Comparison of ENCODE assay signal across 9 cellular contexts in the genomic region with DNA sequence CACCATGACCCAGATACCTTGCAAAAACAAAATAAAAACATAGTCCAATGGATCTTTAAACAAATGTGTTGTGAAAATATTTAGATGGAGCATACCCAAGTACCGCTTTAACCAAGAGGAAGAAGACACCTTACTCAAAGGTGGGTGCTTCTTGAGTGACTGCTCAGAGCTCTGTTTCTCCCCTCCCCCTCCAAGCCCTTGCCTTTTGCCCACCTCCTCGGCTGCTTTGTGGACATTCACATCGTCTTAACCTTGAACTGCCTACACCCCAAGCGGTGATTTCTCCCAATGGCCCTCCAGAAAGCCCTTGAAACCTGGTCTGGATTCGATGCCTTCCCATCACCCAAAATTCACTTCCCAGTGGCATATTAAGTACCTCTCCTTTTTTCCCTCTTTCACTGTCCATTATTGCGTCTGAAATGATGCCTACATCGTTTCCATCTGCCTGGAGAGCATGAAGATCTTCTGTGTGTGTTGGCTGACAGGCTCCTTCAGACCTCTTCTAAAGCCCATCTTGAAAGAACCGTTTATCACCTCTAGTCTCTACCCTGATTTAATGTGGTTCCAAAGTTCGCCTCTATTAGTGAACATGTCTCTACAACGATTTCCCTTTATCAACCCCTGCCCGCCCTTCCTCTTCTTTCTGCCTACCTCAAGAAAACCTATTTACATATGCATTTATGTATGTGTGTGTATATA. TPM values are rescaled to one million over a fixed set of nuclear protein-coding genes. Genes with fewer than 3 reads are reported as not detected.
DNase-seq lines count a peak whose midpoint lies in the region; ATAC-seq and TF ChIP-seq lines count a peak whose summit lies in the region.
"Had no signal": no experiment of that assay in that cellular context is flagged by ENCODE, and none has a peak within 500 bp of the region (broad histone marks: within the 10 kb centered on the region; RNA-seq: fewer than 3 reads in every experiment).

No MANE protein-coding gene starts in this region.

- ATAC-seq in activated CD8-positive, alpha-beta memory T cell treated with anti-CD3 and anti-CD28 coated beads, Interleukin-2, amount 10 ng/mL, durations not matched to agents 7 days and 5 days = peak; percentile 7
- peak; percentile 25 for ATAC-seq in activated CD8-positive, alpha-beta T cell treated with anti-CD3 and anti-CD28 coated beads, Interleukin-2, amount 10 ng/mL, durations not matched to agents 7 days and 5 days
- ATAC-seq in right lobe of liver (peak in 1 of 4 donors; percentile 10), HG03280 (IDR thresholded peaks at IDR 0.05; ENCODE audit: unreplicated experiment) (no peak)

- TF ChIP-seq CTCF in right lobe of liver (IDR thresholded peaks at IDR 0.05) = no peak

- H3K27me3 Mint-ChIP-seq in activated CD8-positive, alpha-beta memory T cell treated with anti-CD3 and anti-CD28 coated beads, Interleukin-2, amount 10 ng/mL, durations not matched to agents 7 days and 5 days = no peaks in the 10 kb centered on the region
- no peaks in the 10 kb centered on the region for H3K27me3 Mint-ChIP-seq in activated CD8-positive, alpha-beta T cell treated with anti-CD3 and anti-CD28 coated beads, Interleukin-2, amount 10 ng/mL, durations not matched to agents 7 days and 5 days (ENCODE audit: low read depth)

- H3K36me3 ChIP-seq in right lobe of liver = no peaks in the 10 kb centered on the region

- POLR2A ChIA-PET in activated CD8-positive, alpha-beta T cell treated with anti-CD3 and anti-CD28 coated beads, Interleukin-2, amount 10 ng/mL, durations not matched to agents 7 days and 5 days (lab: Charles Lee) = interaction anchor here (1.4 to 5.1 kb wide), 2 partner anchors 10 to 12 kb away, joined by 6 to 41 read pairs; no protein-coding TSS in a partner anchor

- intact Hi-C loops in right lobe of liver (cut with DNase I) = no loop called here

- TF ChIP-seq POLR2A in right lobe of liver (IDR thresholded peaks at IDR 0.05) = no peak

- H3K27ac ChIP-seq in right lobe of liver = peak overlapping the region in 2 of 3 donors; percentile 11 to 76
- peak overlapping the region; percentile 32 for H3K27ac ChIP-seq in substantia nigra (ENCODE audit: low read depth, low read length, poor library complexity, severe bottlenecking)

- peaks cover 39% of the 10 kb centered on the region for H3K4me1 Mint-ChIP-seq in activated CD8-positive, alpha-beta memory T cell treated with anti-CD3 and anti-CD28 coated beads, Interleukin-2, amount 10 ng/mL, durations not matched to agents 7 days and 5 days
- H3K4me1 Mint-ChIP-seq in activated CD8-positive, alpha-beta T cell treated with anti-CD3 and anti-CD28 coated beads, Interleukin-2, amount 10 ng/mL, durations not matched to agents 7 days and 5 days (ENCODE audit: low read depth) = peaks cover 62% of the 10 kb centered on the region

- H3K9me3 Mint-ChIP-seq in activated CD8-positive, alpha-beta memory T cell treated with anti-CD3 and anti-CD28 coated beads, Interleukin-2, amount 10 ng/mL, durations not matched to agents 7 days and 5 days (ENCODE audit: low read depth) = no peaks in the 10 kb centered on the region
- no peaks in the 10 kb centered on the region for H3K9me3 Mint-ChIP-seq in activated CD8-positive, alpha-beta T cell treated with anti-CD3 and anti-CD28 coated beads, Interleukin-2, amount 10 ng/mL, durations not matched to agents 7 days and 5 days (ENCODE audit: insufficient read depth)

- peaks cover 0 to 6% (median 3%) of the 10 kb centered on the region in 4 donors for H3K4me1 ChIP-seq in right lobe of liver

- WGBS in right lobe of liver (ENCODE audit: insufficient coverage, low coverage, low lambda C conversion rate, missing lambda C conversion rate) = 49% methylated on average over 11 of the region's 11 CpGs

- DNase-seq in activated CD8-positive, alpha-beta memory T cell treated with anti-CD3 and anti-CD28 coated beads, Interleukin-2, amount 10 ng/mL, durations not matched to agents 7 days and 5 days = peak; percentile 67
- no peak for DNase-seq in activated CD8-positive, alpha-beta memory T cell treated with anti-CD3 and anti-CD28 coated beads for 24 hours
- peak; percentile 52 for DNase-seq in activated CD8-positive, alpha-beta T cell treated with anti-CD3 and anti-CD28 coated beads, Interleukin-2, amount 10 ng/mL, durations not matched to agents 7 days and 5 days
- DNase-seq in right lobe of liver (no peak), substantia nigra (lab: John Stamatoyannopoulos, UW) (no peak), SKM-1 treated with dmso at 0.1 percent for 144 hours (lab: John Stamatoyannopoulos, UW; ENCODE audit: unreplicated experiment) (no peak)
- no peak for DNase-seq in activated CD8-positive, alpha-beta memory T cell treated with anti-CD3 and anti-CD28 coated beads, Interleukin-2, amount 50 U/mL, for 4 hours
- DNase-seq: AML-193 had no signal

- H3K27me3 ChIP-seq in right lobe of liver = no peaks in the 10 kb centered on the region

- CTCF ChIA-PET in activated CD8-positive, alpha-beta memory T cell treated with anti-CD3 and anti-CD28 coated beads, Interleukin-2, amount 10 ng/mL, durations not matched to agents 7 days and 5 days (lab: Charles Lee) = interaction anchor here (2.0 kb wide), 2 partner anchors 12 to 20 kb away, joined by 5 to 22 read pairs; no protein-coding TSS in a partner anchor
- CTCF ChIA-PET in activated CD8-positive, alpha-beta T cell treated with anti-CD3 and anti-CD28 coated beads, Interleukin-2, amount 10 ng/mL, durations not matched to agents 7 days and 5 days (lab: Charles Lee) = interaction anchor here (1.5 to 1.8 kb wide), 2 partner anchors 12 to 51 kb away, joined by 3 to 13 read pairs; no protein-coding TSS in a partner anchor

- peak overlapping the region; percentile 95 for H3K4me3 Mint-ChIP-seq in activated CD8-positive, alpha-beta memory T cell treated with anti-CD3 and anti-CD28 coated beads, Interleukin-2, amount 10 ng/mL, durations not matched to agents 7 days and 5 days
- H3K4me3 Mint-ChIP-seq in activated CD8-positive, alpha-beta T cell treated with anti-CD3 and anti-CD28 coated beads, Interleukin-2, amount 10 ng/mL, durations not matched to agents 7 days and 5 days = peak overlapping the region; percentile 90

- peaks cover 38% of the 10 kb centered on the region for H3K36me3 Mint-ChIP-seq in activated CD8-positive, alpha-beta memory T cell treated with anti-CD3 and anti-CD28 coated beads, Interleukin-2, amount 10 ng/mL, durations not matched to agents 7 days and 5 days
- H3K36me3 Mint-ChIP-seq in activated CD8-positive, alpha-beta T cell treated with anti-CD3 and anti-CD28 coated beads, Interleukin-2, amount 10 ng/mL, durations not matched to agents 7 days and 5 days (ENCODE audit: low read depth) = peaks cover 47% of the 10 kb centered on the region

- peak overlapping the region; percentile 96 for H3K27ac Mint-ChIP-seq in activated CD8-positive, alpha-beta memory T cell treated with anti-CD3 and anti-CD28 coated beads, Interleukin-2, amount 10 ng/mL, durations not matched to agents 7 days and 5 days
- peak overlapping the region; percentile 84 for H3K27ac Mint-ChIP-seq in activated CD8-positive, alpha-beta T cell treated with anti-CD3 and anti-CD28 coated beads, Interleukin-2, amount 10 ng/mL, durations not matched to agents 7 days and 5 days

- peak overlapping the region in 2 of 3 donors; percentile 69 to 70 for H3K4me3 ChIP-seq in right lobe of liver

- no peaks in the 10 kb centered on the region for H3K9me3 ChIP-seq in right lobe of liver

RNA-seq across cellular contexts. Expression of a gene that starts 1.0 kb away (rescaled TPM):
- 10 to 100 TPM; 66.9 to 67.5 TPM for total RNA-seq in activated CD8-positive, alpha-beta memory T cell treated with anti-CD3 and anti-CD28 coated beads, Interleukin-2, amount 10 ng/mL, durations not matched to agents 7 days and 5 days
- 10 to 100 TPM; 40.6 to 40.8 TPM for total RNA-seq in activated CD8-positive, alpha-beta T cell treated with anti-CD3 and anti-CD28 coated beads, Interleukin-2, amount 10 ng/mL, durations not matched to agents 7 days and 5 days
- 1 to 10 TPM in 3 of 6 experiments, under 1 TPM in 3; 0.29 to 7.9 (median 3.9) TPM for total RNA-seq in right lobe of liver

Comparison
In these comparisons a context has a peak if more than half of its experiments do, and no peak if none do; other contexts are left out.
1. DNase-seq: peak in activated CD8-positive, alpha-beta memory T cell treated with anti-CD3 and anti-CD28 coated beads, Interleukin-2, amount 10 ng/mL, durations not matched to agents 7 days and 5 days (single experiment) and activated CD8-positive, alpha-beta T cell treated with anti-CD3 and anti-CD28 coated beads, Interleukin-2, amount 10 ng/mL, durations not matched to agents 7 days and 5 days (single experiment); none in activated CD8-positive, alpha-beta memory T cell treated with anti-CD3 and anti-CD28 coated beads for 24 hours (single experiment), right lobe of liver (0 of 3), substantia nigra (0 of 49), activated CD8-positive, alpha-beta memory T cell treated with anti-CD3 and anti-CD28 coated beads, Interleukin-2, amount 50 U/mL, for 4 hours (single experiment) and SKM-1 treated with dmso at 0.1 percent for 144 hours (single experiment).
2. RNA of a gene that starts 1.0 kb away (total RNA-seq): 66.9 to 67.5 TPM in activated CD8-positive, alpha-beta memory T cell treated with anti-CD3 and anti-CD28 coated beads, Interleukin-2, amount 10 ng/mL, durations not matched to agents 7 days and 5 days and 40.6 to 40.8 TPM in activated CD8-positive, alpha-beta T cell treated with anti-CD3 and anti-CD28 coated beads, Interleukin-2, amount 10 ng/mL, durations not matched to agents 7 days and 5 days; 0.29 to 7.9 TPM in right lobe of liver; every median in the first group is over 4 times any median in the second.